In the genomic region with DNA sequence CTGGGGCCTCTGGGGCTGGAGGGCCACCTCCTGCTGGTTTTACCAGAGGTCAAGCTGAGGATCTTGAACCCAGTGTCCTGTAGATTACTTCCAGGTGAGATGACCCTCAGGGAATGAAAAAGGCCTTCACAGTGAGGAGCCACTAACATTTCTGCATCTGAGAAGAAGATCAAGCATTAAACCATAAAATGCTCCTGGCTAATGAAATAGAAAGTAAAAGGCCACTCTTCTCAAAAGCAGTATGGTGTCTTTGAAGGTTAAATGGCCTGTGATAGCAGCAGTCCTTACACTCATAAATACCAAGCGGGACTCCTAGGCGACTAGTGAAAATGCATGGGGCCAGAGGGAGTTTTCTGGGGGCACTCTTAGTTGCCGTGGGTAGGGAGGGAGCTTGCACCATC, we compare ENCODE assay signal across 1 cellular context.
TF ChIP-seq lines count a peak whose summit lies in the region.

No MANE protein-coding gene starts in this region.

TF ChIP-seq in H1, 55 proteins besides CTCF, POLR2A, EP300 and RAD21:
- TF ChIP-seq, protein P1, sequence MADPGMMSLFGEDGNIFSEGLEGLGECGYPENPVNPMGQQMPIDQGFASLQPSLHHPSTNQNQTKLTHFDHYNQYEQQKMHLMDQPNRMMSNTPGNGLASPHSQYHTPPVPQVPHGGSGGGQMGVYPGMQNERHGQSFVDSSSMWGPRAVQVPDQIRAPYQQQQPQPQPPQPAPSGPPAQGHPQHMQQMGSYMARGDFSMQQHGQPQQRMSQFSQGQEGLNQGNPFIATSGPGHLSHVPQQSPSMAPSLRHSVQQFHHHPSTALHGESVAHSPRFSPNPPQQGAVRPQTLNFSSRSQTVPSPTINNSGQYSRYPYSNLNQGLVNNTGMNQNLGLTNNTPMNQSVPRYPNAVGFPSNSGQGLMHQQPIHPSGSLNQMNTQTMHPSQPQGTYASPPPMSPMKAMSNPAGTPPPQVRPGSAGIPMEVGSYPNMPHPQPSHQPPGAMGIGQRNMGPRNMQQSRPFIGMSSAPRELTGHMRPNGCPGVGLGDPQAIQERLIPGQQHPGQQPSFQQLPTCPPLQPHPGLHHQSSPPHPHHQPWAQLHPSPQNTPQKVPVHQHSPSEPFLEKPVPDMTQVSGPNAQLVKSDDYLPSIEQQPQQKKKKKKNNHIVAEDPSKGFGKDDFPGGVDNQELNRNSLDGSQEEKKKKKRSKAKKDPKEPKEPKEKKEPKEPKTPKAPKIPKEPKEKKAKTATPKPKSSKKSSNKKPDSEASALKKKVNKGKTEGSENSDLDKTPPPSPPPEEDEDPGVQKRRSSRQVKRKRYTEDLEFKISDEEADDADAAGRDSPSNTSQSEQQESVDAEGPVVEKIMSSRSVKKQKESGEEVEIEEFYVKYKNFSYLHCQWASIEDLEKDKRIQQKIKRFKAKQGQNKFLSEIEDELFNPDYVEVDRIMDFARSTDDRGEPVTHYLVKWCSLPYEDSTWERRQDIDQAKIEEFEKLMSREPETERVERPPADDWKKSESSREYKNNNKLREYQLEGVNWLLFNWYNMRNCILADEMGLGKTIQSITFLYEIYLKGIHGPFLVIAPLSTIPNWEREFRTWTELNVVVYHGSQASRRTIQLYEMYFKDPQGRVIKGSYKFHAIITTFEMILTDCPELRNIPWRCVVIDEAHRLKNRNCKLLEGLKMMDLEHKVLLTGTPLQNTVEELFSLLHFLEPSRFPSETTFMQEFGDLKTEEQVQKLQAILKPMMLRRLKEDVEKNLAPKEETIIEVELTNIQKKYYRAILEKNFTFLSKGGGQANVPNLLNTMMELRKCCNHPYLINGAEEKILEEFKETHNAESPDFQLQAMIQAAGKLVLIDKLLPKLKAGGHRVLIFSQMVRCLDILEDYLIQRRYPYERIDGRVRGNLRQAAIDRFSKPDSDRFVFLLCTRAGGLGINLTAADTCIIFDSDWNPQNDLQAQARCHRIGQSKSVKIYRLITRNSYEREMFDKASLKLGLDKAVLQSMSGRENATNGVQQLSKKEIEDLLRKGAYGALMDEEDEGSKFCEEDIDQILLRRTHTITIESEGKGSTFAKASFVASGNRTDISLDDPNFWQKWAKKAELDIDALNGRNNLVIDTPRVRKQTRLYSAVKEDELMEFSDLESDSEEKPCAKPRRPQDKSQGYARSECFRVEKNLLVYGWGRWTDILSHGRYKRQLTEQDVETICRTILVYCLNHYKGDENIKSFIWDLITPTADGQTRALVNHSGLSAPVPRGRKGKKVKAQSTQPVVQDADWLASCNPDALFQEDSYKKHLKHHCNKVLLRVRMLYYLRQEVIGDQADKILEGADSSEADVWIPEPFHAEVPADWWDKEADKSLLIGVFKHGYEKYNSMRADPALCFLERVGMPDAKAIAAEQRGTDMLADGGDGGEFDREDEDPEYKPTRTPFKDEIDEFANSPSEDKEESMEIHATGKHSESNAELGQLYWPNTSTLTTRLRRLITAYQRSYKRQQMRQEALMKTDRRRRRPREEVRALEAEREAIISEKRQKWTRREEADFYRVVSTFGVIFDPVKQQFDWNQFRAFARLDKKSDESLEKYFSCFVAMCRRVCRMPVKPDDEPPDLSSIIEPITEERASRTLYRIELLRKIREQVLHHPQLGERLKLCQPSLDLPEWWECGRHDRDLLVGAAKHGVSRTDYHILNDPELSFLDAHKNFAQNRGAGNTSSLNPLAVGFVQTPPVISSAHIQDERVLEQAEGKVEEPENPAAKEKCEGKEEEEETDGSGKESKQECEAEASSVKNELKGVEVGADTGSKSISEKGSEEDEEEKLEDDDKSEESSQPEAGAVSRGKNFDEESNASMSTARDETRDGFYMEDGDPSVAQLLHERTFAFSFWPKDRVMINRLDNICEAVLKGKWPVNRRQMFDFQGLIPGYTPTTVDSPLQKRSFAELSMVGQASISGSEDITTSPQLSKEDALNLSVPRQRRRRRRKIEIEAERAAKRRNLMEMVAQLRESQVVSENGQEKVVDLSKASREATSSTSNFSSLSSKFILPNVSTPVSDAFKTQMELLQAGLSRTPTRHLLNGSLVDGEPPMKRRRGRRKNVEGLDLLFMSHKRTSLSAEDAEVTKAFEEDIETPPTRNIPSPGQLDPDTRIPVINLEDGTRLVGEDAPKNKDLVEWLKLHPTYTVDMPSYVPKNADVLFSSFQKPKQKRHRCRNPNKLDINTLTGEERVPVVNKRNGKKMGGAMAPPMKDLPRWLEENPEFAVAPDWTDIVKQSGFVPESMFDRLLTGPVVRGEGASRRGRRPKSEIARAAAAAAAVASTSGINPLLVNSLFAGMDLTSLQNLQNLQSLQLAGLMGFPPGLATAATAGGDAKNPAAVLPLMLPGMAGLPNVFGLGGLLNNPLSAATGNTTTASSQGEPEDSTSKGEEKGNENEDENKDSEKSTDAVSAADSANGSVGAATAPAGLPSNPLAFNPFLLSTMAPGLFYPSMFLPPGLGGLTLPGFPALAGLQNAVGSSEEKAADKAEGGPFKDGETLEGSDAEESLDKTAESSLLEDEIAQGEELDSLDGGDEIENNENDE (IDR thresholded peaks at IDR 0.05; ENCODE audit: insufficient replicate concordance, low read length), result no peak
- TF ChIP-seq TCF12 (IDR thresholded peaks at IDR 0.05; ENCODE audit: low read depth, low read length) (no peak), RFX5 (IDR thresholded peaks at IDR 0.05; ENCODE audit: borderline replicate concordance, low read depth, low read length) (no peak), EGR1 (IDR thresholded peaks at IDR 0.05; ENCODE audit: borderline replicate concordance, low read depth, low read length) (no peak), POU5F1 (IDR thresholded peaks at IDR 0.05; ENCODE audit: low read depth, low read length) (peak; percentile 29; the same call in 1 of the 2 replicates), TEAD4 (IDR thresholded peaks at IDR 0.05; ENCODE audit: low read depth, low read length) (no peak), NANOG (IDR thresholded peaks at IDR 0.05; ENCODE audit: insufficient read depth, low read depth, low read length, poor library complexity, severe bottlenecking) (peak; percentile 91)
- TF ChIP-seq, protein P2, sequence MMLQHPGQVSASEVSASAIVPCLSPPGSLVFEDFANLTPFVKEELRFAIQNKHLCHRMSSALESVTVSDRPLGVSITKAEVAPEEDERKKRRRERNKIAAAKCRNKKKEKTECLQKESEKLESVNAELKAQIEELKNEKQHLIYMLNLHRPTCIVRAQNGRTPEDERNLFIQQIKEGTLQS (IDR thresholded peaks at IDR 0.05; ENCODE audit: insufficient read depth, low read depth, low read length), result no peak
TF ChIP-seq in H1: peak in this region for 2.
